In the genomic region with DNA sequence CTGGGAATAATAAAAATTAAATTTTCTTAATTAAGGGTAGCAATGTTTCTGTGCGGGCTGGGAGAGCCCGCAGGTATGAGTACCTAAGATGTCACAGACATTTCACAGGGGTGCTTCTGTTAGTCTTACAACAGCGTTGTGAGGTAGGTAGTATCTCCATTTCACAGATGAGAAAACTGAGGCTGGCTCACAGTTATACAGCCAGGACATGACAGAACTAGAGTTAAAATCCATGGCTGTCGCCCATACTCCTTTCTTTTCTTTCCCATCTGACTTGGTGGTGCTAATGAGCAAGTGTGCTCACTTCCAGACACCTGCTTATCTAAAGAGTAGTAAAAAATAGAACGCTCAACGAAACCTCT, we compare ENCODE assay signal across 16 cellular contexts.
"Had no signal": no experiment of that assay in that cellular context is flagged by ENCODE, and none has a peak within 500 bp of the region (broad histone marks: within the 10 kb centered on the region; RNA-seq: fewer than 3 reads in every experiment).

No MANE protein-coding gene starts in this region.

- H3K9me3 Mint-ChIP-seq: activated B cell treated with CpG ODN at 0.5 μM for 24 hours; activated CD4-positive, alpha-beta T cell treated with anti-CD3 and anti-CD28 coated beads, Interleukin-2, amount 10 ng/mL, durations not matched to agents 24 days and 14 days; activated naive CD4-positive, alpha-beta T cell treated with anti-CD3 and anti-CD28 coated beads for 36 hours; activated T-helper 17 cell treated with anti-CD3 and anti-CD28 coated beads, Interleukin-2, amount 50 U/mL, for 72 hours; naive B cell; stimulated activated memory B cell treated with anti-CD40 and anti-IgM and Interleukin-4, amounts not matched to agents 10 μg/mL and 1 μg/mL and 100 μg/mL, for 72 hours had no signal

- DNase-seq: activated B cell treated with CpG ODN at 0.5 μM for 24 hours; activated CD4-positive, alpha-beta T cell treated with anti-CD3 and anti-CD28 coated beads, Interleukin-2, amount 10 ng/mL, durations not matched to agents 24 days and 14 days; activated naive CD4-positive, alpha-beta T cell treated with anti-CD3 and anti-CD28 coated beads for 36 hours; hypothalamus; left cardiac atrium; naive B cell; posterior cingulate gyrus; T-helper 17 cell had no signal

- H3K4me3 ChIP-seq: lung, tibial nerve had no signal

- H3K27me3 Mint-ChIP-seq: activated CD4-positive, alpha-beta T cell treated with anti-CD3 and anti-CD28 coated beads, Interleukin-2, amount 10 ng/mL, durations not matched to agents 24 days and 14 days had no signal

- H3K9me3 ChIP-seq: neutrophil, tibial nerve had no signal

- H3K27ac ChIP-seq: neutrophil, tibial nerve had no signal

- ATAC-seq: activated T-helper 17 cell treated with anti-CD3 and anti-CD28 coated beads, Interleukin-2, amount 50 U/mL, for 72 hours; left cardiac atrium; stimulated activated memory B cell treated with anti-CD40 and anti-IgM and Interleukin-4, amounts not matched to agents 10 μg/mL and 1 μg/mL and 100 μg/mL, for 72 hours; T-helper 17 cell had no signal

- FAIRE-seq: colon, small intestine, TTC549 had no signal

- H3K36me3 ChIP-seq: neutrophil, tibial nerve had no signal
